ENCODE assay signal across 27 cellular contexts in the genomic region with DNA sequence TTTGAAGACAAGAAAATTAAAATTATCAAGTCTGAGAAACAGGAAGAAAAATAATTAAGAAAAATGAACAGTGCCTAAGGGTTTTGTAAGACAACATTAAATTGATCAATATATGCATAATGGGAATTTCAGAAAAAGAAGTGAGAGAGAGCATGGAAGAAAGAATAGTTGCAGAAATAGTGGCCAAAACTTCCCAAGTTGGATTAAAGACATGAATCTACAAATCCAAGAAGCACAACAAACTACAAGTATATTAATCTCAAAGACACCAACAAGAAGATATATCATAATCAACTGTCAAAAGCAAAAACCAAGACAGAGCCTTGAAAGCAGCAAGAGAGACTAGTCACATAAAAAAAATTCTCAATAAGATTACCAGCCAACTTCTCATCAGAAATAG.
"Had no signal": no experiment of that assay in that cellular context is flagged by ENCODE, and none has a peak within 500 bp of the region (broad histone marks: within the 10 kb centered on the region; RNA-seq: fewer than 3 reads in every experiment).

No MANE protein-coding gene starts in this region.

- ATAC-seq: stimulated activated effector memory CD8-positive, alpha-beta T cell treated with anti-CD3 and anti-CD28 coated beads, Interleukin-12 subunit alpha, Interleukin-12 subunit beta, amount 100 ng/mL, for 72 hours; stimulated activated memory B cell treated with anti-CD40 and anti-IgM and Interleukin-4, amounts not matched to agents 10 μg/mL and 1 μg/mL and 100 μg/mL, for 72 hours; stimulated activated naive B cell treated with anti-CD40 and anti-IgM and Interleukin-4, amounts not matched to agents 10 μg/mL and 1 μg/mL and 100 μg/mL, for 72 hours; stimulated activated naive CD8-positive, alpha-beta T cell treated with anti-CD3 and anti-CD28 coated beads, Interleukin-15, amount 100 ng/mL, for 72 hours; stimulated activated naive CD8-positive, alpha-beta T cell treated with anti-CD3 and anti-CD28 coated beads, Interleukin-15, Interleukin-2, amounts not matched to agents 100 U/mL and 50 U/mL, for 24 hours; upper lobe of right lung had no signal

- H3K4me3 ChIP-seq: stomach, suprapubic skin, testis, thoracic aorta, thyroid gland, tibial artery, tibial nerve, transverse colon, upper lobe of left lung, upper lobe of right lung, uterus, vagina had no signal

- H3K36me3 ChIP-seq: stomach, suprapubic skin, thoracic aorta, thyroid gland, tibial artery, tibial nerve, transverse colon, upper lobe of left lung, upper lobe of right lung, uterus, vagina had no signal

- FAIRE-seq: urothelium cell line had no signal

- H3K27ac ChIP-seq: stomach, suprapubic skin, testis, thoracic aorta, thyroid gland, tibial artery, tibial nerve, transverse colon, upper lobe of left lung, upper lobe of right lung, uterus, vagina had no signal

- H3K4me1 ChIP-seq: stomach, suprapubic skin, testis, thyroid gland, tibial artery, tibial nerve, transverse colon, upper lobe of left lung, upper lobe of right lung, uterus, vagina had no signal

- DNase-seq: stimulated activated CD4-positive, alpha-beta T cell treated with anti-CD3 and anti-CD28 coated beads, Interleukin-2, amount 100 ng/mL, for 48 hours; stimulated activated CD4-positive, alpha-beta T cell treated with anti-CD3 and anti-CD28 coated beads, Interleukin-4, amount 100 ng/mL, for 1 hour; stimulated activated CD4-positive, alpha-beta T cell treated with anti-CD3 and anti-CD28 coated beads, Interleukin-4, amount 100 ng/mL, for 24 hours; stimulated activated CD4-positive, alpha-beta T cell treated with anti-CD3 and anti-CD28 coated beads, Interleukin-4, amount 100 ng/mL, for 4 hours; stimulated activated CD8-positive, alpha-beta memory T cell treated with anti-CD3 and anti-CD28 coated beads, Interleukin-4, amount 100 ng/mL, for 48 hours; stimulated activated naive B cell treated with anti-CD40 and anti-IgM and Interleukin-4, amounts not matched to agents 10 μg/mL and 1 μg/mL and 100 μg/mL, for 72 hours; stimulated activated naive CD4-positive, alpha-beta T cell; stimulated activated naive CD4-positive, alpha-beta T cell treated with Interleukin-2 at 50 U/mL for 16 hours; stimulated activated naive CD8-positive, alpha-beta T cell treated with anti-CD3 and anti-CD28 coated beads, Interleukin-15, amount 100 ng/mL, for 72 hours; stimulated activated naive CD8-positive, alpha-beta T cell treated with anti-CD3 and anti-CD28 coated beads, Interleukin-15, Interleukin-2, amounts not matched to agents 100 U/mL and 50 U/mL, for 24 hours; stomach; substantia nigra; testis; thyroid gland; tibial artery; transverse colon; trophoblast cell; upper lobe of left lung; upper lobe of right lung; uterus had no signal

- H3K9me3 ChIP-seq: testis, thyroid gland had no signal

- H3K27me3 ChIP-seq: stomach, suprapubic skin, testis, thyroid gland, tibial artery, tibial nerve, transverse colon, upper lobe of left lung, upper lobe of right lung, uterus, vagina had no signal
